17 cellular contexts compared by ENCODE assay signal in genomic region chr17:48522031-48522593, GRCh38. TPM values are rescaled to one million over a fixed set of nuclear protein-coding genes. Genes with fewer than 3 reads are reported as not detected.
DNase-seq lines count a peak whose midpoint lies in the region; ATAC-seq and TF ChIP-seq lines count a peak whose summit lies in the region.
"Had no signal": no experiment of that assay in that cellular context is flagged by ENCODE, and none has a peak within 500 bp of the region (broad histone marks: within the 10 kb centered on the region; RNA-seq: fewer than 3 reads in every experiment).

No MANE protein-coding gene starts in this region.

- H3K27ac Mint-ChIP-seq in Calu3 (ENCODE audit: unreplicated experiment), result peak overlapping the region; percentile 7
- H3K27ac Mint-ChIP-seq: activated CD4-positive, alpha-beta T cell treated with anti-CD3 and anti-CD28 coated beads, Interleukin-2, amount 10 ng/mL, durations not matched to agents 24 days and 14 days; CD14-positive monocyte had no signal

- H2BK5ac ChIP-seq in mesendoderm (ENCODE audit: low read length), result no peak overlapping the region

- H3K4me1 Mint-ChIP-seq in Calu3 (ENCODE audit: low read depth, unreplicated experiment), result peaks cover 16% of the 10 kb centered on the region

- DNase-seq in Calu3, result peak; percentile 76
- peak; percentile 57 for DNase-seq in M059J (ENCODE audit: low read depth)
- DNase-seq in mesendoderm, result no peak
- DNase-seq in amygdala (lab: John Stamatoyannopoulos, UW), result no peak
- DNase-seq: activated CD4-positive, alpha-beta T cell treated with anti-CD3 and anti-CD28 coated beads, Interleukin-2, amount 10 ng/mL, durations not matched to agents 24 days and 14 days; activated gamma-delta T cell treated with Interleukin-2 at 50 U/mL for 16 hours; foreskin melanocyte; NCI-H1694 treated with DMSO at 0.1 percent for 48 hours; retina; upper lobe of right lung had no signal

- 0 out of 2 replicates have a peak overlapping the region, but pooled peaks have one; percentile 17 for H3K27ac ChIP-seq in VCaP
- no peak overlapping the region for H3K27ac ChIP-seq in mesendoderm (ENCODE audit: low read depth, low read length)
- H3K27ac ChIP-seq: SK-N-MC, upper lobe of right lung had no signal

- peaks cover 6% of the 10 kb centered on the region for H3K36me3 Mint-ChIP-seq in Calu3 (ENCODE audit: insufficient read depth, unreplicated experiment)

- H3K4me3 ChIP-seq in mesendoderm (ENCODE audit: low read length), result no peak overlapping the region
- H3K4me3 ChIP-seq: SK-N-MC, upper lobe of right lung had no signal

- H3K27me3 ChIP-seq in mesendoderm (ENCODE audit: insufficient read depth, low read length, poor library complexity), result peaks cover 27% of the 10 kb centered on the region

- no peak overlapping the region for H2BK15ac ChIP-seq in mesendoderm (replicated peaks; ENCODE audit: low read depth)

- no peak overlapping the region for H2AK5ac ChIP-seq in mesendoderm (ENCODE audit: low read length)

- no CpG with 5 or more reads among the region's 8 CpGs for WGBS in mesendoderm (ENCODE audit: extremely low coverage, insufficient coverage, low lambda C conversion rate)

- H3K18ac ChIP-seq in mesendoderm (ENCODE audit: low read length), result no peak overlapping the region

- no peak overlapping the region for H2BK120ac ChIP-seq in mesendoderm (ENCODE audit: low read depth, low read length)

- H3K56ac ChIP-seq in mesendoderm (ENCODE audit: low read length), result peak overlapping the region; percentile 7

- TF ChIP-seq CTCF in Calu3 (IDR thresholded peaks at IDR 0.05; ENCODE audit: unreplicated experiment), result no peak
- no peak for TF ChIP-seq CTCF in VCaP (conservative IDR thresholded peaks at IDR 0.05)

- peaks cover 66% of the 10 kb centered on the region for H3K27me3 Mint-ChIP-seq in Calu3 (ENCODE audit: unreplicated experiment)

- H3K4me3 Mint-ChIP-seq in Calu3 (ENCODE audit: low read depth, unreplicated experiment), result no peak overlapping the region
- H3K4me3 Mint-ChIP-seq: activated CD4-positive, alpha-beta T cell treated with anti-CD3 and anti-CD28 coated beads, Interleukin-2, amount 10 ng/mL, durations not matched to agents 24 days and 14 days; CD14-positive monocyte had no signal

- H4K8ac ChIP-seq in mesendoderm (ENCODE audit: low read depth, low read length), result no peak overlapping the region

- no peaks in the 10 kb centered on the region for H3K79me1 ChIP-seq in mesendoderm (ENCODE audit: low read length)

- no peak overlapping the region for H3K9ac ChIP-seq in mesendoderm (ENCODE audit: low read length)

- intact Hi-C loops in Calu3 (cut with micrococcal nuclease; ENCODE audit: unreplicated experiment), result no loop called here

- no peak overlapping the region for H3K4ac ChIP-seq in mesendoderm (ENCODE audit: low read depth, low read length)

- ATAC-seq in HG02623 (IDR thresholded peaks at IDR 0.05; ENCODE audit: unreplicated experiment) (no peak), GM21576 (IDR thresholded peaks at IDR 0.05; ENCODE audit: unreplicated experiment) (no peak), HG03097 (IDR thresholded peaks at IDR 0.05; ENCODE audit: low FRiP score, unreplicated experiment) (no peak)
- ATAC-seq: upper lobe of right lung had no signal

- no peak overlapping the region for H4K5ac ChIP-seq in mesendoderm (ENCODE audit: low read length)

- CTCF ChIA-PET in Calu3 (lab: Charles Lee), result interaction anchor here (0.6 to 1.7 kb wide), 10 partner anchors 9 to 754 kb away, joined by 3 to 12 read pairs (median 5); no protein-coding TSS in a partner anchor

- no TSS peak for BruUV-seq in Calu3 (replicated peaks; lab: Mats Ljungman, UMichigan)

- no peaks in the 10 kb centered on the region for H3K79me2 ChIP-seq in mesendoderm (ENCODE audit: control insufficient read depth, insufficient read depth, low read length)

- peaks cover 1% of the 10 kb centered on the region for H3K4me1 ChIP-seq in mesendoderm (ENCODE audit: control insufficient read depth, low read depth, low read length)

- H3K23ac ChIP-seq in mesendoderm (ENCODE audit: low read length), result no peak overlapping the region

- no peaks in the 10 kb centered on the region for H3K9me3 Mint-ChIP-seq in Calu3 (ENCODE audit: low read depth, unreplicated experiment)
- H3K9me3 Mint-ChIP-seq: activated CD4-positive, alpha-beta T cell treated with anti-CD3 and anti-CD28 coated beads, Interleukin-2, amount 10 ng/mL, durations not matched to agents 24 days and 14 days had no signal

- H3K36me3 ChIP-seq in mesendoderm (ENCODE audit: control insufficient read depth, insufficient read depth, low read length), result no peaks in the 10 kb centered on the region
- H3K36me3 ChIP-seq: upper lobe of right lung had no signal

- H3K4me2 ChIP-seq in mesendoderm (ENCODE audit: low read length), result no peak overlapping the region

RNA-seq across cellular contexts. Expression of gene HOXB1, which starts 8.7 kb away (rescaled TPM):
- not detected in 2 replicates for total RNA-seq in Calu3 (2022)
- not detected in 2 replicates for total RNA-seq in M059J (2014; rRNA removed; shearing (Covaris generic))
- 0.17 TPM for polyA plus RNA-seq in mesendoderm (2013, experiment 1 of 2)
- 0.18 TPM for polyA plus RNA-seq in mesendoderm (2013, experiment 2 of 2)
- total RNA-seq: activated CD4-positive, alpha-beta T cell treated with anti-CD3 and anti-CD28 coated beads, Interleukin-2, amount 10 ng/mL, durations not matched to agents 24 days and 14 days; mesenteric fat pad; upper lobe of right lung had no signal
- polyA plus RNA-seq: CD14-positive monocyte had no signal

RNA-seq across cellular contexts. Expression of gene HOXB2, which starts 22.8 kb away (rescaled TPM):
- 24.5 and 32.6 TPM in 2 replicates for total RNA-seq in Calu3 (2022)
- 17.4 and 30.7 TPM in 2 replicates for total RNA-seq in M059J (2014; rRNA removed; shearing (Covaris generic))
- 0.03 TPM for polyA plus RNA-seq in mesendoderm (2013, experiment 1 of 2)
- 0.04 TPM for polyA plus RNA-seq in mesendoderm (2013, experiment 2 of 2)

RNA-seq across cellular contexts. Expression of gene HOXB4, which starts 56.0 kb away (rescaled TPM):
- total RNA-seq in Calu3 (2022), result 28.0 and 31.1 TPM in 2 replicates
- 0.20 and 0.57 TPM in 2 replicates for total RNA-seq in M059J (2014; rRNA removed; shearing (Covaris generic))
- polyA plus RNA-seq in mesendoderm (2013, experiment 1 of 2), result not detected
- not detected for polyA plus RNA-seq in mesendoderm (2013, experiment 2 of 2)
- polyA plus RNA-seq: CD14-positive monocyte had no signal

Comparison
In these comparisons a context has a peak if more than half of its experiments do, and no peak if none do; other contexts are left out.
1. DNase-seq: peak in Calu3 (single experiment) and M059J (single experiment); none in mesendoderm (single experiment) and amygdala (0 of 56).
2. RNA of gene HOXB4, which starts 56.0 kb away (total RNA-seq): 28.0 to 31.1 TPM in Calu3; 0.20 to 0.57 TPM in M059J; every median in the first group is over 10 times any median in the second.